Comparison of ENCODE assay signal across 16 cellular contexts in the genomic region with DNA sequence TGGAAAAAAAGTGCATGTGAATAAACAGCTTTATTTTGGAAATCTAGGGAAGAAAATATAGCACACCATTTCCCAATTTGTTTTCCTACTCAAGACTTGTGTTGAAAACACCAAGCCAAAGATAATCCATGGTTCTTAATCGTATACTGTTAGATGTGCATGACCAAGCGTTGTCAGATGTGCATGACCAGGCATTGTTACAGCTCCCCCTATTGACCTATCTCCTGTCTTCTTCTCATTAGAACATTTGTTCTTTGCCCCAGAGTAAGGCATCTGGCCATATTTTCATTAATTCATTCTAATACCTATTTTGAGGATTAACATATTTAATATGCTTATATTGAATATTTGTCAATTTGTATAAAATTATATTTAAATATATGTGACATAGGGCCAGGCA. TPM values are rescaled to one million over a fixed set of nuclear protein-coding genes. Genes with fewer than 3 reads are reported as not detected.
DNase-seq lines count a peak whose midpoint lies in the region; ATAC-seq, FAIRE-seq and TF ChIP-seq lines count a peak whose summit lies in the region.
"Had no signal": no experiment of that assay in that cellular context is flagged by ENCODE, and none has a peak within 500 bp of the region (broad histone marks: within the 10 kb centered on the region; RNA-seq: fewer than 3 reads in every experiment).

No MANE protein-coding gene starts in this region.

- no peaks in the 10 kb centered on the region for H3F3A ChIP-seq in SK-N-SH (replicated peaks; ENCODE audit: insufficient read depth)

- no peak overlapping the region for H3K4me3 Mint-ChIP-seq in chondrocyte (ENCODE audit: unreplicated experiment)
- H3K4me3 Mint-ChIP-seq in activated CD4-positive, alpha-beta memory T cell treated with anti-CD3 and anti-CD28 coated beads, Interleukin-2, amount 10 ng/mL, durations not matched to agents 7 days and 5 days, result no peak overlapping the region
- H3K4me3 Mint-ChIP-seq in naive thymus-derived CD4-positive, alpha-beta T cell, result no peak overlapping the region
- no peak overlapping the region for H3K4me3 Mint-ChIP-seq in activated T-helper 1 cell treated with anti-CD3 and anti-CD28 coated beads, Interleukin-12 subunit alpha, Interleukin-12 subunit beta, Interleukin-2, Interleukin-4 antibody, amounts not matched to agents 30 ng/mL and 10 ng/mL and 1 ng/mL, durations not matched to agents 14 hours and 24 hours and 36 hours
- H3K4me3 Mint-ChIP-seq: central memory CD8-positive, alpha-beta T cell; mesothelial cell of epicardium had no signal

- H3K4me3 ChIP-seq in SK-N-SH (ENCODE audit: low read depth in 2 of 2, low read length in 1 of 2), result no peak overlapping the region
- no peak overlapping the region for H3K4me3 ChIP-seq in small intestine (ENCODE audit: low read depth in 1 of 2, low read length in 2 of 2)
- no peak overlapping the region for H3K4me3 ChIP-seq in naive thymus-derived CD4-positive, alpha-beta T cell (ENCODE audit: low read length)
- H3K4me3 ChIP-seq: MG63 had no signal

- H3K4me1 Mint-ChIP-seq in chondrocyte (ENCODE audit: low read depth), result no peaks in the 10 kb centered on the region
- no peaks in the 10 kb centered on the region for H3K4me1 Mint-ChIP-seq in activated CD4-positive, alpha-beta memory T cell treated with anti-CD3 and anti-CD28 coated beads, Interleukin-2, amount 10 ng/mL, durations not matched to agents 7 days and 5 days
- H3K4me1 Mint-ChIP-seq in naive thymus-derived CD4-positive, alpha-beta T cell, result no peaks in the 10 kb centered on the region
- no peaks in the 10 kb centered on the region for H3K4me1 Mint-ChIP-seq in activated T-helper 1 cell treated with anti-CD3 and anti-CD28 coated beads, Interleukin-12 subunit alpha, Interleukin-12 subunit beta, Interleukin-2, Interleukin-4 antibody, amounts not matched to agents 30 ng/mL and 10 ng/mL and 1 ng/mL, durations not matched to agents 14 hours and 24 hours and 36 hours (ENCODE audit: low read depth)
- H3K4me1 Mint-ChIP-seq: central memory CD8-positive, alpha-beta T cell; mesothelial cell of epicardium had no signal

- no peaks in the 10 kb centered on the region for H3K9me3 Mint-ChIP-seq in chondrocyte (ENCODE audit: low read depth)
- no peaks in the 10 kb centered on the region for H3K9me3 Mint-ChIP-seq in activated CD4-positive, alpha-beta memory T cell treated with anti-CD3 and anti-CD28 coated beads, Interleukin-2, amount 10 ng/mL, durations not matched to agents 7 days and 5 days
- peaks cover 0 to 2% (median 0%) of the 10 kb centered on the region in 11 donors for H3K9me3 Mint-ChIP-seq in naive thymus-derived CD4-positive, alpha-beta T cell
- H3K9me3 Mint-ChIP-seq in activated T-helper 1 cell treated with anti-CD3 and anti-CD28 coated beads, Interleukin-12 subunit alpha, Interleukin-12 subunit beta, Interleukin-2, Interleukin-4 antibody, amounts not matched to agents 30 ng/mL and 10 ng/mL and 1 ng/mL, durations not matched to agents 14 hours and 24 hours and 36 hours, result no peaks in the 10 kb centered on the region
- H3K9me3 Mint-ChIP-seq: mesothelial cell of epicardium had no signal

- WGBS in SK-N-SH (ENCODE audit: low lambda C conversion rate), result 2% methylated on average over 2 of the region's 2 CpGs
- 24 to 55% (median 27%) methylated on average over 2 of the region's 2 CpGs for WGBS in small intestine, 3 donors

- TF ChIP-seq EP300 in SK-N-SH (IDR thresholded peaks at IDR 0.05; ENCODE audit: borderline replicate concordance in 1 of 2, low read depth in 1 of 2, low read length in 1 of 2), result no peak

- peak; percentile 10; the same call in 1 of the 2 replicates for TF ChIP-seq RAD21 in SK-N-SH (IDR thresholded peaks at IDR 0.05; ENCODE audit: low read length)

- DNase-seq in SK-N-SH (no peak), KBM-7 (peak; percentile 1), chondrocyte (ENCODE audit: low spot score) (no peak), small intestine (peak; percentile 24)
- no peak for DNase-seq in activated CD4-positive, alpha-beta memory T cell treated with anti-CD3 and anti-CD28 coated beads, Interleukin-2, amount 10 ng/mL, durations not matched to agents 7 days and 5 days
- DNase-seq in naive thymus-derived CD4-positive, alpha-beta T cell, result no peak
- DNase-seq in activated T-helper 1 cell treated with anti-CD3 and anti-CD28 coated beads, Interleukin-12 subunit alpha, Interleukin-12 subunit beta, Interleukin-2, Interleukin-4 antibody, amounts not matched to agents 30 ng/mL and 10 ng/mL and 1 ng/mL, durations not matched to agents 14 hours and 24 hours and 36 hours (ENCODE audit: low spot score), result no peak
- DNase-seq: MG63; stimulated activated CD4-positive, alpha-beta T cell treated with anti-CD3 and anti-CD28 coated beads, Interleukin-1b, Interleukin-23, amount 100 ng/mL, for 48 hours had no signal

- FAIRE-seq in small intestine (lab: Jason Lieb, UNC), result no peak

- H4K20me1 ChIP-seq in SK-N-SH (ENCODE audit: insufficient read depth), result no peaks in the 10 kb centered on the region

- H2AFZ ChIP-seq in SK-N-SH (ENCODE audit: low read depth), result no peak overlapping the region

- no peak overlapping the region for H3K9ac ChIP-seq in SK-N-SH

- H3K27ac ChIP-seq in SK-N-SH (ENCODE audit: low read depth in 2 of 2, low read length in 1 of 2) (no peak overlapping the region), small intestine (ENCODE audit: low read depth in 1 of 2, low read length in 1 of 2) (no peak overlapping the region)
- no peak overlapping the region for H3K27ac ChIP-seq in naive thymus-derived CD4-positive, alpha-beta T cell (ENCODE audit: low read depth, low read length)
- H3K27ac ChIP-seq: HL-60 had no signal

- in situ Hi-C loops in KBM-7 (cut with MboI; ENCODE audit: low pct_unique_long_range_greater_than_20kb, low sequenced_read_pairs), result no loop called here

- H3K4me2 ChIP-seq in SK-N-SH, result no peak overlapping the region

- H3K27me3 ChIP-seq in SK-N-SH (ENCODE audit: insufficient read depth) (no peaks in the 10 kb centered on the region), small intestine (ENCODE audit: control insufficient read depth in 2 of 2, insufficient read depth in 2 of 2, low read length in 2 of 2) (no peaks in the 10 kb centered on the region)
- no peaks in the 10 kb centered on the region for H3K27me3 ChIP-seq in naive thymus-derived CD4-positive, alpha-beta T cell (ENCODE audit: control insufficient read depth in 2 of 2, insufficient read depth in 2 of 2, low read length in 2 of 2)
- H3K27me3 ChIP-seq: MG63 had no signal

- H3K9me3 ChIP-seq in SK-N-SH, result no peaks in the 10 kb centered on the region
- no peaks in the 10 kb centered on the region for H3K9me3 ChIP-seq in small intestine (ENCODE audit: control insufficient read depth, low read depth)
- no peaks in the 10 kb centered on the region for H3K9me3 ChIP-seq in naive thymus-derived CD4-positive, alpha-beta T cell (ENCODE audit: control insufficient read depth in 2 of 3, low read length in 3 of 3)
- H3K9me3 ChIP-seq: MG63 had no signal

- ATAC-seq in SK-N-SH treated with all-trans-retinoic acid at 6 μM for 48 hours, result no peak
- ATAC-seq in naive thymus-derived CD4-positive, alpha-beta T cell, result no peak
- ATAC-seq: activated naive CD4-positive, alpha-beta T cell treated with anti-CD3 and anti-CD28 coated beads, Interleukin-2, amount 50 U/mL, for 72 hours had no signal

- H3K9me2 ChIP-seq in SK-N-SH, result no peaks in the 10 kb centered on the region

- POLR2A ChIA-PET in SK-N-SH (lab: Yijun Ruan, JAX), result no interaction called here
- POLR2A ChIA-PET in activated CD4-positive, alpha-beta memory T cell treated with anti-CD3 and anti-CD28 coated beads, Interleukin-2, amount 10 ng/mL, durations not matched to agents 7 days and 5 days (lab: Charles Lee), result no interaction called here
- POLR2A ChIA-PET in naive thymus-derived CD4-positive, alpha-beta T cell (lab: Charles Lee), result no interaction called here

- peak; percentile 30; the same call in 1 of the 2 replicates for TF ChIP-seq CTCF in SK-N-SH (IDR thresholded peaks at IDR 0.05)
- TF ChIP-seq CTCF in chondrocyte (IDR thresholded peaks at IDR 0.05), result peak; percentile 55

- H3K27ac Mint-ChIP-seq in chondrocyte (ENCODE audit: unreplicated experiment), result no peak overlapping the region
- H3K27ac Mint-ChIP-seq in activated CD4-positive, alpha-beta memory T cell treated with anti-CD3 and anti-CD28 coated beads, Interleukin-2, amount 10 ng/mL, durations not matched to agents 7 days and 5 days, result no peak overlapping the region
- H3K27ac Mint-ChIP-seq in naive thymus-derived CD4-positive, alpha-beta T cell, result no peak overlapping the region
- no peak overlapping the region for H3K27ac Mint-ChIP-seq in activated T-helper 1 cell treated with anti-CD3 and anti-CD28 coated beads, Interleukin-12 subunit alpha, Interleukin-12 subunit beta, Interleukin-2, Interleukin-4 antibody, amounts not matched to agents 30 ng/mL and 10 ng/mL and 1 ng/mL, durations not matched to agents 14 hours and 24 hours and 36 hours
- H3K27ac Mint-ChIP-seq: activated naive CD4-positive, alpha-beta T cell treated with anti-CD3 and anti-CD28 coated beads, Interleukin-2, amount 50 U/mL, for 72 hours; mesothelial cell of epicardium had no signal

- no peaks in the 10 kb centered on the region for H3K36me3 Mint-ChIP-seq in chondrocyte (ENCODE audit: low read depth)
- H3K36me3 Mint-ChIP-seq in activated CD4-positive, alpha-beta memory T cell treated with anti-CD3 and anti-CD28 coated beads, Interleukin-2, amount 10 ng/mL, durations not matched to agents 7 days and 5 days (ENCODE audit: low read depth), result no peaks in the 10 kb centered on the region
- H3K36me3 Mint-ChIP-seq in naive thymus-derived CD4-positive, alpha-beta T cell, result no peaks in the 10 kb centered on the region
- H3K36me3 Mint-ChIP-seq in activated T-helper 1 cell treated with anti-CD3 and anti-CD28 coated beads, Interleukin-12 subunit alpha, Interleukin-12 subunit beta, Interleukin-2, Interleukin-4 antibody, amounts not matched to agents 30 ng/mL and 10 ng/mL and 1 ng/mL, durations not matched to agents 14 hours and 24 hours and 36 hours (ENCODE audit: low read depth), result no peaks in the 10 kb centered on the region
- H3K36me3 Mint-ChIP-seq: activated naive CD4-positive, alpha-beta T cell treated with anti-CD3 and anti-CD28 coated beads, Interleukin-2, amount 50 U/mL, for 72 hours; mesothelial cell of epicardium had no signal

- H3K79me2 ChIP-seq in SK-N-SH (ENCODE audit: insufficient read depth), result no peaks in the 10 kb centered on the region

- CTCF ChIA-PET in SK-N-SH (lab: Yijun Ruan, JAX), result no interaction called here
- CTCF ChIA-PET in activated CD4-positive, alpha-beta memory T cell treated with anti-CD3 and anti-CD28 coated beads, Interleukin-2, amount 10 ng/mL, durations not matched to agents 7 days and 5 days (lab: Charles Lee), result no interaction called here
- CTCF ChIA-PET in naive thymus-derived CD4-positive, alpha-beta T cell (lab: Charles Lee), result no interaction called here

- H3K36me3 ChIP-seq in SK-N-SH (replicated peaks in 1 of 2; ENCODE audit: control insufficient read depth in 1 of 2, insufficient read depth in 2 of 2, low read length in 1 of 2), result no peaks in the 10 kb centered on the region
- no peaks in the 10 kb centered on the region for H3K36me3 ChIP-seq in small intestine (ENCODE audit: control insufficient read depth in 2 of 2, insufficient read depth in 2 of 2, low read length in 2 of 2)
- H3K36me3 ChIP-seq in naive thymus-derived CD4-positive, alpha-beta T cell (ENCODE audit: control insufficient read depth in 2 of 3, insufficient read depth in 3 of 3, low read length in 3 of 3), result no peaks in the 10 kb centered on the region
- H3K36me3 ChIP-seq: MG63 had no signal

- intact Hi-C loops in naive thymus-derived CD4-positive, alpha-beta T cell (cut with micrococcal nuclease), result no loop called here
- intact Hi-C loops in activated T-helper 1 cell treated with anti-CD3 and anti-CD28 coated beads, Interleukin-12 subunit alpha, Interleukin-12 subunit beta, Interleukin-2, Interleukin-4 antibody, amounts not matched to agents 30 ng/mL and 10 ng/mL and 1 ng/mL, durations not matched to agents 14 hours and 24 hours and 36 hours (cut with micrococcal nuclease), result no loop called here

- peaks cover 2% of the 10 kb centered on the region for H3K27me3 Mint-ChIP-seq in chondrocyte (ENCODE audit: low read depth)
- H3K27me3 Mint-ChIP-seq in activated CD4-positive, alpha-beta memory T cell treated with anti-CD3 and anti-CD28 coated beads, Interleukin-2, amount 10 ng/mL, durations not matched to agents 7 days and 5 days, result no peaks in the 10 kb centered on the region
- H3K27me3 Mint-ChIP-seq in naive thymus-derived CD4-positive, alpha-beta T cell, result peaks cover 0 to 4% (median 0%) of the 10 kb centered on the region in 5 donors
- no peaks in the 10 kb centered on the region for H3K27me3 Mint-ChIP-seq in activated T-helper 1 cell treated with anti-CD3 and anti-CD28 coated beads, Interleukin-12 subunit alpha, Interleukin-12 subunit beta, Interleukin-2, Interleukin-4 antibody, amounts not matched to agents 30 ng/mL and 10 ng/mL and 1 ng/mL, durations not matched to agents 14 hours and 24 hours and 36 hours (ENCODE audit: insufficient read depth)
- H3K27me3 Mint-ChIP-seq: central memory CD8-positive, alpha-beta T cell had no signal

- H3K4me1 ChIP-seq in SK-N-SH (ENCODE audit: control insufficient read depth in 1 of 2, insufficient read depth in 2 of 2, low read depth in 1 of 2, low read length in 1 of 2), result no peaks in the 10 kb centered on the region
- no peaks in the 10 kb centered on the region for H3K4me1 ChIP-seq in small intestine (ENCODE audit: control insufficient read depth in 2 of 2, insufficient read depth in 1 of 2, low read depth in 1 of 2, low read length in 1 of 2)
- no peaks in the 10 kb centered on the region for H3K4me1 ChIP-seq in naive thymus-derived CD4-positive, alpha-beta T cell (ENCODE audit: control insufficient read depth in 2 of 2, insufficient read depth in 2 of 2, low read length in 2 of 2)

RNA-seq across cellular contexts. Expression of gene VCX, which starts 14.4 kb away (rescaled TPM):
- not detected in 2 replicates for polyA plus RNA-seq in SK-N-SH (2012; rRNA removed)
- polyA plus RNA-seq in SK-N-SH (2012; cell fraction: cytosol; rRNA removed), result not detected in 2 replicates
- not detected in 2 replicates for polyA plus RNA-seq in SK-N-SH (2012; cell fraction: nucleus; rRNA removed)
- 0.53 TPM in 1 of 3 replicates, not detected in the others for total RNA-seq in chondrocyte
- polyA plus RNA-seq in small intestine, result not detected
- total RNA-seq in activated CD4-positive, alpha-beta memory T cell treated with anti-CD3 and anti-CD28 coated beads, Interleukin-2, amount 10 ng/mL, durations not matched to agents 7 days and 5 days, result not detected
- total RNA-seq in naive thymus-derived CD4-positive, alpha-beta T cell, result not detected
- polyA plus RNA-seq in naive thymus-derived CD4-positive, alpha-beta T cell, result not detected
- not detected in 2 replicates for total RNA-seq in activated T-helper 1 cell treated with anti-CD3 and anti-CD28 coated beads, Interleukin-12 subunit alpha, Interleukin-12 subunit beta, Interleukin-2, Interleukin-4 antibody, amounts not matched to agents 30 ng/mL and 10 ng/mL and 1 ng/mL, durations not matched to agents 14 hours and 24 hours and 36 hours
- total RNA-seq: activated naive CD4-positive, alpha-beta T cell treated with anti-CD3 and anti-CD28 coated beads, Interleukin-2, amount 50 U/mL, for 72 hours; mesothelial cell of epicardium; pulmonary artery endothelial cell had no signal
- polyA plus RNA-seq: AG04450 had no signal

Comparison
In these comparisons a context has a peak if more than half of its experiments do, and no peak if none do; other contexts are left out.
1. DNase-seq: peak in KBM-7 (single experiment) and small intestine (single experiment); none in SK-N-SH (single experiment), chondrocyte (single experiment), activated CD4-positive, alpha-beta memory T cell treated with anti-CD3 and anti-CD28 coated beads, Interleukin-2, amount 10 ng/mL, durations not matched to agents 7 days and 5 days (single experiment), naive thymus-derived CD4-positive, alpha-beta T cell (0 of 9) and activated T-helper 1 cell treated with anti-CD3 and anti-CD28 coated beads, Interleukin-12 subunit alpha, Interleukin-12 subunit beta, Interleukin-2, Interleukin-4 antibody, amounts not matched to agents 30 ng/mL and 10 ng/mL and 1 ng/mL, durations not matched to agents 14 hours and 24 hours and 36 hours (single experiment).